Comparison of ENCODE assay signal across 19 cellular contexts in the genomic region with DNA sequence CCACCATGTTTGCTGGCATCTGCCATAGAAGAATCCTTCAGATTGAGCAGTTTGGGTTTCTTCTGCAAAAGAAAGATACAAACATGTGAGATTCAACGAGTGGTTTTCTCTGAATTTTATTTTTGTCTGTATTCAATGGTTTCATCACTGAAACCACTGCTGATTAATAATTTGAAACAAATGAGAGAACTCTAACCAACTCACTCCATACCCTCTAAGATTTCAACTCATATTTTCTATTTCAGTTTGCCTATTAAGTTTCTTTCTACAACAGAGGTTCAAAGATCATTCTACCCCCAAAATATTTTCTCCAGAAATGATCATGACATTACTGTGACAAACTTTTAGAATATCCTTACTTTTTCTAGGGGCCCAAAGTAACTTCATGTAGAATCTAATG.
"Had no signal": no experiment of that assay in that cellular context is flagged by ENCODE, and none has a peak within 500 bp of the region (broad histone marks: within the 10 kb centered on the region; RNA-seq: fewer than 3 reads in every experiment).

No MANE protein-coding gene starts in this region.

- H3K27me3 Mint-ChIP-seq: activated B cell treated with CpG ODN at 0.5 μM for 24 hours; naive thymus-derived CD4-positive, alpha-beta T cell had no signal

- H3K4me1 Mint-ChIP-seq: activated B cell treated with CpG ODN at 0.5 μM for 24 hours had no signal

- H3K27ac Mint-ChIP-seq: activated B cell treated with CpG ODN at 0.5 μM for 24 hours had no signal

- H3K9me3 ChIP-seq: ovary, psoas muscle, SK-N-SH, upper lobe of right lung had no signal

- H3K4me3 Mint-ChIP-seq: activated B cell treated with CpG ODN at 0.5 μM for 24 hours; naive thymus-derived CD4-positive, alpha-beta T cell had no signal

- H3K9me3 Mint-ChIP-seq: activated B cell treated with CpG ODN at 0.5 μM for 24 hours; naive thymus-derived CD4-positive, alpha-beta T cell had no signal

- DNase-seq: activated B cell treated with CpG ODN at 0.5 μM for 24 hours; activated CD4-positive, alpha-beta T cell treated with anti-CD3 and anti-CD28 coated beads, Interleukin-2, amount 50 U/mL, for 4 hours; activated CD8-positive, alpha-beta memory T cell treated with anti-CD3 and anti-CD28 coated beads, Interleukin-2, amount 50 U/mL, for 4 hours; activated effector memory CD4-positive, alpha-beta T cell treated with Interleukin-2 at 50 U/mL for 16 hours; aorta; brain microvascular endothelial cell; central memory CD4-positive, alpha-beta T cell; dorsolateral prefrontal cortex; foreskin keratinocyte; hippocampal formation; left cardiac atrium; mesendoderm; naive thymus-derived CD4-positive, alpha-beta T cell; ovary; psoas muscle; right cardiac atrium; SK-N-SH; T-helper 9 cell; upper lobe of right lung had no signal

- ATAC-seq: foreskin keratinocyte; left cardiac atrium; naive thymus-derived CD4-positive, alpha-beta T cell; psoas muscle; right cardiac atrium; upper lobe of right lung had no signal
